In the genomic region with DNA sequence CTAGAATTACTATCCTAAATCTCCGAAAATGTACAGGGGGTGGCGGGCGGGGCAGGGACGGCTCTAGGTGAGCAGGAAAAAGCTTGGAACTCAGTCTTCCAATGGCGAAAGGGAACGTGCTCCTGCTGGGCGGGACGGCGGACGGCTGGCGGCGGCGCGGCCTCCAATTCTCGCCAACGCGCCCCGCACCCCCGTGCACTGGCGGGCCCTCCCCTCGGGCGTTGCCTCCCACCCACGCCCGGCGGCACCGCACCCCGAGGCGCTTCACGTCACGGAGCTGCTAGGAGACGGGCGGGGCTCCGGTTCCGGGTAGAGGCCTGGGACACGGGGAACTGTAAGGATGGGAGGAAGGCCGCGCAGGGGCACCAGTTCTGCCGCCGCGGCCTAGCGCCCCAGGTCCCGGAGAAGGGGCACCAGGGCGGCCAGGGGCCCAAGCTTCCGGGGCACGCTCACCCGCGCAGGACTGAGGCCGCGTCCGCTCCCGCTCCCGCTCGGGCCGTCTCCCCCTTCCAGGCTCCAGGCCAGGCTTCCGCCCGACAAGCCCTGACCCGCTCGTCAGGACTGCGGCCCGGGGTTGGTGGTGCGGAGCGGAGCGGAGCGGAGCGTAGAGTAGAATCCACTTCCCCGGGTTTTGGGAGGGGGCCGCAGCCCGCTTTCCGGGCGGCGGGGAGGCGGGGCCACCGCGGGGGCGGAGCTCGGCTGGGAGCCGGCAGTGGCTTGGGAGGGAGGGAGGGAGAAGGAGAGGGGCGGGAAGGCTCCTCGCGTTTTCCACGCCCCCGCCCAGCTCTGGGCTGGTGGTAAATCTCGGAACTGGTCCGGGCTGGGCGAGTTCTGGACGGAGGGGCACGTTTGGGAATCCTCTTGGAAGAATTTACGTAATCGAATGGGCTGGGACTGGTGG, we compare ENCODE assay signal across 1 cellular context.
TF ChIP-seq lines count a peak whose summit lies in the region.

DDX59 (minus strand) TSS at position 594 of the 901 bp plus-strand sequence. CDS start 3,167 bp downstream, outside the sequence.

TF ChIP-seq in HepG2, 621 proteins besides CTCF, POLR2A, EP300 and RAD21 (continued from another document and continues in another):
- TF ChIP-seq, protein P1, sequence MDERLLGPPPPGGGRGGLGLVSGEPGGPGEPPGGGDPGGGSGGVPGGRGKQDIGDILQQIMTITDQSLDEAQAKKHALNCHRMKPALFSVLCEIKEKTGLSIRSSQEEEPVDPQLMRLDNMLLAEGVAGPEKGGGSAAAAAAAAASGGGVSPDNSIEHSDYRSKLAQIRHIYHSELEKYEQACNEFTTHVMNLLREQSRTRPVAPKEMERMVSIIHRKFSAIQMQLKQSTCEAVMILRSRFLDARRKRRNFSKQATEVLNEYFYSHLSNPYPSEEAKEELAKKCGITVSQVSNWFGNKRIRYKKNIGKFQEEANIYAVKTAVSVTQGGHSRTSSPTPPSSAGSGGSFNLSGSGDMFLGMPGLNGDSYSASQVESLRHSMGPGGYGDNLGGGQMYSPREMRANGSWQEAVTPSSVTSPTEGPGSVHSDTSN (CRISPR knock-in tag; IDR thresholded peaks at IDR 0.05): no peak
- peak; percentile 42; the same call in 1 of the 2 replicates for TF ChIP-seq NR0B2 (CRISPR knock-in tag; IDR thresholded peaks at IDR 0.05)
- no peak for TF ChIP-seq ZNF468 (CRISPR knock-in tag; IDR thresholded peaks at IDR 0.05)
- TF ChIP-seq IRF9 (CRISPR knock-in tag; IDR thresholded peaks at IDR 0.05; ENCODE audit: borderline replicate concordance): peak; percentile 58
- peak; percentile 77 for TF ChIP-seq ZNF44 (CRISPR knock-in tag; IDR thresholded peaks at IDR 0.05)
- TF ChIP-seq UBTF (CRISPR knock-in tag; IDR thresholded peaks at IDR 0.05): peak; percentile 98
- no peak for TF ChIP-seq ZNF773 (CRISPR knock-in tag; IDR thresholded peaks at IDR 0.05; ENCODE audit: borderline replicate concordance)
- TF ChIP-seq ZNF609 (CRISPR knock-in tag; IDR thresholded peaks at IDR 0.05; ENCODE audit: borderline replicate concordance): peak; percentile 52; the same call in 1 of the 2 replicates
- peak; percentile 99 for TF ChIP-seq ZFX (CRISPR knock-in tag; IDR thresholded peaks at IDR 0.05; ENCODE audit: low read depth)
- TF ChIP-seq GABPB1 (CRISPR knock-in tag; IDR thresholded peaks at IDR 0.05): peak; percentile 91
- peak; percentile 76; the same call in 1 of the 2 replicates for TF ChIP-seq ZNF230 (CRISPR knock-in tag; IDR thresholded peaks at IDR 0.05)
- no peak for TF ChIP-seq ZNF569 (CRISPR knock-in tag; IDR thresholded peaks at IDR 0.05; ENCODE audit: borderline replicate concordance)
- no peak for TF ChIP-seq JUNB (CRISPR knock-in tag; IDR thresholded peaks at IDR 0.05; ENCODE audit: borderline replicate concordance)
- TF ChIP-seq STAG1 (CRISPR knock-in tag; IDR thresholded peaks at IDR 0.05): no peak; the same call in 1 of the 2 replicates
- TF ChIP-seq IRF1 (CRISPR knock-in tag; IDR thresholded peaks at IDR 0.05; ENCODE audit: low read depth): no peak
- TF ChIP-seq, protein P2, sequence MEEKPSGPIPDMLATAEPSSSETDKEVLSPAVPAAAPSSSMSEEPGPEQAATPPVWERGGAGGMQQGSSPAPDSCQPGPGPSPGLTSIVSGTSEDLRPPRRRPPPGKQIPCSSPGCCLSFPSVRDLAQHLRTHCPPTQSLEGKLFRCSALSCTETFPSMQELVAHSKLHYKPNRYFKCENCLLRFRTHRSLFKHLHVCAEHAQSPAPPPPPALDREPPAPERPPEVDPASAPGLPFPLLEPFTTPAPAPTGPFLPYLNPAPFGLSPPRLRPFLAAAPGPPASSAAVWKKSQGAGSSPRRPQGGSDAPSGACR (CRISPR knock-in tag; IDR thresholded peaks at IDR 0.05): peak; percentile 71; the same call in 1 of the 2 replicates
- TF ChIP-seq PAXIP1 (CRISPR knock-in tag; conservative IDR thresholded peaks at IDR 0.05): peak; percentile 58
- TF ChIP-seq ZNF577 (CRISPR knock-in tag; IDR thresholded peaks at IDR 0.05; ENCODE audit: borderline replicate concordance, low read depth): 0 out of 2 replicates have a peak, but pooled peaks have one; percentile 57
- no peak for TF ChIP-seq SMARCE1 (IDR thresholded peaks at IDR 0.05; ENCODE audit: borderline replicate concordance)
- no peak for TF ChIP-seq ZKSCAN8 (CRISPR knock-in tag; IDR thresholded peaks at IDR 0.05; ENCODE audit: borderline replicate concordance)
- peak; percentile 92 for TF ChIP-seq YEATS4 (CRISPR knock-in tag; IDR thresholded peaks at IDR 0.05; ENCODE audit: borderline replicate concordance)
- peak; percentile 34 for TF ChIP-seq CBX1 (IDR thresholded peaks at IDR 0.05; ENCODE audit: low read depth)
- no peak; the same call in none of the 2 replicates for TF ChIP-seq E2F1 (CRISPR knock-in tag; IDR thresholded peaks at IDR 0.05)
- TF ChIP-seq TERF1 (CRISPR knock-in tag; IDR thresholded peaks at IDR 0.05): no peak
- no peak for TF ChIP-seq MAFK (conservative IDR thresholded peaks at IDR 0.05 in 1 of 2, IDR thresholded peaks at IDR 0.05 in 1 of 2; ENCODE audit: low read length in 2 of 2)
- no peak for TF ChIP-seq ADNP (CRISPR knock-in tag; IDR thresholded peaks at IDR 0.05)
- no peak; the same call in 1 of the 2 replicates for TF ChIP-seq ZNF83 (CRISPR knock-in tag; IDR thresholded peaks at IDR 0.05; ENCODE audit: borderline replicate concordance)
- no peak for TF ChIP-seq ZNF282 (IDR thresholded peaks at IDR 0.05; ENCODE audit: partially characterized antibody)
- peak; percentile 21; the same call in 1 of the 2 replicates for TF ChIP-seq STAT5B (CRISPR knock-in tag; IDR thresholded peaks at IDR 0.05)
- TF ChIP-seq, protein P3, sequence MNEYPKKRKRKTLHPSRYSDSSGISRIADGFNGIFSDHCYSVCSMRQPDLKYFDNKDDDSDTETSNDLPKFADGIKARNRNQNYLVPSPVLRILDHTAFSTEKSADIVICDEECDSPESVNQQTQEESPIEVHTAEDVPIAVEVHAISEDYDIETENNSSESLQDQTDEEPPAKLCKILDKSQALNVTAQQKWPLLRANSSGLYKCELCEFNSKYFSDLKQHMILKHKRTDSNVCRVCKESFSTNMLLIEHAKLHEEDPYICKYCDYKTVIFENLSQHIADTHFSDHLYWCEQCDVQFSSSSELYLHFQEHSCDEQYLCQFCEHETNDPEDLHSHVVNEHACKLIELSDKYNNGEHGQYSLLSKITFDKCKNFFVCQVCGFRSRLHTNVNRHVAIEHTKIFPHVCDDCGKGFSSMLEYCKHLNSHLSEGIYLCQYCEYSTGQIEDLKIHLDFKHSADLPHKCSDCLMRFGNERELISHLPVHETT (CRISPR knock-in tag; conservative IDR thresholded peaks at IDR 0.05): peak; percentile 89
- TF ChIP-seq TBX2 (CRISPR knock-in tag; IDR thresholded peaks at IDR 0.05; ENCODE audit: borderline replicate concordance): peak; percentile 82
- no peak; the same call in 1 of the 2 replicates for TF ChIP-seq KDM1A (CRISPR knock-in tag; IDR thresholded peaks at IDR 0.05)
